22 cellular contexts compared by ENCODE assay signal in genomic region chr2:81551040-81551634, GRCh38.
"Had no signal": no experiment of that assay in that cellular context is flagged by ENCODE, and none has a peak within 500 bp of the region (broad histone marks: within the 10 kb centered on the region; RNA-seq: fewer than 3 reads in every experiment).

No MANE protein-coding gene starts in this region.

- FAIRE-seq: endothelial cell of umbilical vein had no signal

- H3K27ac ChIP-seq: hepatocyte, left ventricle myocardium inferior, sigmoid colon, uterus had no signal

- DNase-seq: activated CD4-positive, alpha-beta T cell treated with anti-CD3 and anti-CD28 coated beads for 1 hour; activated CD4-positive, alpha-beta T cell treated with anti-CD3 and anti-CD28 coated beads, Interleukin-2, amount 50 U/mL, for 1 hour; activated CD8-positive, alpha-beta T cell treated with anti-CD3 and anti-CD28 coated beads, Interleukin-2, amount 10 ng/mL, durations not matched to agents 7 days and 5 days; activated gamma-delta T cell treated with Interleukin-2 at 50 U/mL for 16 hours; aorta; dermis blood vessel endothelial cell; effector memory CD4-positive, alpha-beta T cell; glutamatergic neuron; immature natural killer cell; kidney glomerular epithelial cell; left ventricle myocardium inferior; naive thymus-derived CD4-positive, alpha-beta T cell; occipital lobe; sigmoid colon; stimulated activated CD4-positive, alpha-beta T cell treated with anti-CD3 and anti-CD28 coated beads, Interleukin-2, amount 100 ng/mL, for 48 hours; stimulated activated CD8-positive, alpha-beta memory T cell treated with anti-CD3 and anti-CD28 coated beads, Interleukin-4, amount 100 ng/mL, for 48 hours; stimulated activated naive B cell treated with anti-CD40 and anti-IgM and Interleukin-4, amounts not matched to agents 10 μg/mL and 1 μg/mL and 100 μg/mL, for 72 hours; trophoblast cell; uterus had no signal

- H3K9me3 ChIP-seq: sigmoid colon, uterus had no signal

- H3K4me2 ChIP-seq: hepatocyte had no signal

- H3K4me3 ChIP-seq: hepatocyte, left ventricle myocardium inferior, sigmoid colon, uterus had no signal

- H3K4me1 ChIP-seq: left ventricle myocardium inferior, sigmoid colon, uterus had no signal

- ATAC-seq: activated CD8-positive, alpha-beta T cell treated with anti-CD3 and anti-CD28 coated beads, Interleukin-2, amount 10 ng/mL, durations not matched to agents 7 days and 5 days; esophagus mucosa; naive thymus-derived CD4-positive, alpha-beta T cell; stimulated activated naive B cell treated with anti-CD40 and anti-IgM and Interleukin-4, amounts not matched to agents 10 μg/mL and 1 μg/mL and 100 μg/mL, for 72 hours had no signal
